16 cellular contexts compared by ENCODE assay signal in the genomic region with DNA sequence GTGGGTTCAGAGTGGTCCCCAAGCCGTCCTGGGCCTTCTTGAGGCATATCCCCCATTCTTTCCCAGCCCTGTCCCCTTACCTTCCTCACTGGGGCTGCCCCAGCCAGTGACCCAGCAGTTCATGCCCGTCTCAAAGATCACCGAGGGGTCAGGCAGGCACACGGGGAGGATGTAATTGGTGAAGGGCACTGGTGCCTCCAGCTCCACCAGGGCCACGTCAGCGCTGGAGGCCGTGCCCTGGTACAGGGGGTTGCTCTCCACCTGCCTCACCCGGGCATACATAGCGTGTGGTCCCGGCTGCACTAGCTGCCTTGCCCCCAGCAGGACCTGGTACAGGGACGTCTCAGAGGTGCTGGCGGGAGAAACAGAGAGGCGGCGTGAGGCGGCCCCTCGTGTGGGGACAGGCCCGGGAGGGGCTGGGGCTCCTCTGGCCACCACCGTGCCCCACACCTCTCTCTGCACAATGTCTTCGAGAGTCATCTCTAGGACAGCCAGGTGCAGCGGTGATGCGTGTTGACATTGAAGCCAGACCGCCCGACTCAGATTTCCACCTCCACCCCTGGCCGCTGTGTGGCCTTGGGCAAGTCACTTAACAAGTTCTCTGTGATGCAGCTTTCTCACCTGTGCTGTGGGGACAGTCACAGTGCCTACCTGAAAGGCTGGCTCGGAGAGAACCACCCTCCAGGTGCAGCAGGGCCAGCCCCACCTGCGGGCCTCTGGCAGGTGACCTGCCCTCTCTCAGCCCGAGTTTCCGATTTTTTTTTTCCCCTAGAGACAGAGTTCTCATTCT. TPM values are rescaled to one million over a fixed set of nuclear protein-coding genes. Genes with fewer than 3 reads are reported as not detected.
DNase-seq lines count a peak whose midpoint lies in the region; ATAC-seq and TF ChIP-seq lines count a peak whose summit lies in the region.
"Had no signal": no experiment of that assay in that cellular context is flagged by ENCODE, and none has a peak within 500 bp of the region (broad histone marks: within the 10 kb centered on the region; RNA-seq: fewer than 3 reads in every experiment).

No MANE protein-coding gene starts in this region.

- no peak overlapping the region for H3K27ac Mint-ChIP-seq in CD4-positive, alpha-beta T cell
- H3K27ac Mint-ChIP-seq: GM23338 had no signal

- peak overlapping the region; percentile 25 for H3K4me3 Mint-ChIP-seq in CD4-positive, alpha-beta T cell

- no peaks in the 10 kb centered on the region for H3K27me3 Mint-ChIP-seq in CD4-positive, alpha-beta T cell

- WGBS in esophagus squamous epithelium, 2 donors: 65 to 69% methylated on average over 5 to 18 of the region's 28 CpGs

- H3K4me1 Mint-ChIP-seq in CD4-positive, alpha-beta T cell (ENCODE audit: low read depth): no peaks in the 10 kb centered on the region

- no peak for TF ChIP-seq CTCF in CD4-positive, alpha-beta T cell (IDR thresholded peaks at IDR 0.05)
- no peak for TF ChIP-seq CTCF in esophagus squamous epithelium (IDR thresholded peaks at IDR 0.05)

- peaks cover 63% of the 10 kb centered on the region for H4K20me1 ChIP-seq in BLaER1

- H3K27me3 ChIP-seq in BLaER1: no peaks in the 10 kb centered on the region
- H3K27me3 ChIP-seq in CD4-positive, alpha-beta T cell (ENCODE audit: control insufficient read depth, insufficient read depth, low read length): no peaks in the 10 kb centered on the region
- H3K27me3 ChIP-seq in esophagus squamous epithelium: peaks cover 0 to 18% (median 0%) of the 10 kb centered on the region in 4 donors

- DNase-seq in CD4-positive, alpha-beta T cell: no peak
- DNase-seq in NCI-H2171 (lab: John Stamatoyannopoulos, UW) (peak; percentile 33), esophagus squamous epithelium (lab: John Stamatoyannopoulos, UW) (no peak), NCI-H524 (lab: John Stamatoyannopoulos, UW) (no peak), inferior parietal cortex (ENCODE audit: extremely low spot score) (no peak)
- DNase-seq: Caco-2, DMS79 treated with DMSO at 0.1 percent for 48 hours, KBM-7, NCI-H1048, NCI-H187 treated with DMSO at 0.1 percent for 48 hours, NCI-H226 had no signal

- H3K9me3 ChIP-seq in BLaER1 (no peaks in the 10 kb centered on the region), esophagus squamous epithelium (no peaks in the 10 kb centered on the region)
- no peaks in the 10 kb centered on the region for H3K9me3 ChIP-seq in CD4-positive, alpha-beta T cell (ENCODE audit: control insufficient read depth, low read length)
- H3K9me3 ChIP-seq: Caco-2, SJSA1 had no signal

- H3K4me3 ChIP-seq in BLaER1 (no peak overlapping the region), esophagus squamous epithelium (peak overlapping the region in 1 of 4 donors; percentile 51)
- H3K4me3 ChIP-seq: SJSA1 had no signal

- no peak for ATAC-seq in CD4-positive, alpha-beta T cell (ENCODE audit: poor library complexity)
- no peak for ATAC-seq in HG03342 (IDR thresholded peaks at IDR 0.05; ENCODE audit: unreplicated experiment)

- H3K36me3 Mint-ChIP-seq in CD4-positive, alpha-beta T cell (ENCODE audit: low read depth): no peaks in the 10 kb centered on the region

- H3K9me3 Mint-ChIP-seq in CD4-positive, alpha-beta T cell: no peaks in the 10 kb centered on the region
- H3K9me3 Mint-ChIP-seq: GM23338 had no signal

- POLR2A ChIA-PET in CD4-positive, alpha-beta T cell (lab: Charles Lee): interaction anchor here (0.6 kb wide), 1 partner anchor 13 kb away, joined by 3 read pairs; no protein-coding TSS in a partner anchor

- no peak overlapping the region for H3K27ac ChIP-seq in BLaER1
- H3K27ac ChIP-seq in CD4-positive, alpha-beta T cell (ENCODE audit: low read depth, low read length): no peak overlapping the region
- peak overlapping the region in 3 of 4 donors; percentile 53 to 95 (median 89) for H3K27ac ChIP-seq in esophagus squamous epithelium
- H3K27ac ChIP-seq: HL-60, SJSA1 had no signal

- CTCF ChIA-PET in CD4-positive, alpha-beta T cell (lab: Charles Lee): no interaction called here

- H3K36me3 ChIP-seq in BLaER1: peaks cover 9% of the 10 kb centered on the region
- H3K36me3 ChIP-seq in esophagus squamous epithelium: peaks cover 0 to 11% (median under 1%) of the 10 kb centered on the region in 3 donors

- TF ChIP-seq POLR2A in esophagus squamous epithelium (IDR thresholded peaks at IDR 0.05): no peak

- H3K4me1 ChIP-seq in BLaER1 (peaks cover 84% of the 10 kb centered on the region), esophagus squamous epithelium (peaks cover 4 to 34% (median 5%) of the 10 kb centered on the region in 3 donors)

- H3K4me2 ChIP-seq in BLaER1: peak overlapping the region; percentile 84

- no peak overlapping the region for H3K9ac ChIP-seq in BLaER1

- intact Hi-C loops in CD4-positive, alpha-beta T cell (cut with DNase I, micrococcal nuclease): no loop called here
- intact Hi-C loops in esophagus squamous epithelium (cut with DNase I): no loop called here

RNA-seq across cellular contexts. Expression of gene PRSS27, which starts 5.8 kb away (rescaled TPM):
- total RNA-seq in CD4-positive, alpha-beta T cell: under 1 TPM; 0.28 to 0.44 TPM
- 100 to 1,000 TPM; 188 to 463 (median 228) TPM for total RNA-seq in esophagus squamous epithelium

RNA-seq across cellular contexts. Expression of gene KCTD5, which starts 31.9 kb away (rescaled TPM):
- total RNA-seq in CD4-positive, alpha-beta T cell: 10 to 100 TPM; 20.6 to 22.6 TPM
- 10 to 100 TPM; 24.8 to 51.9 (median 40.3) TPM for total RNA-seq in esophagus squamous epithelium

RNA-seq across cellular contexts. Expression of gene SRRM2, which starts 38.3 kb away (rescaled TPM):
- total RNA-seq in CD4-positive, alpha-beta T cell: 1,000 to 10,000 TPM; 1,187 to 1,199 TPM
- 100 to 1,000 TPM in 3 of 4 donors, 10 to 100 TPM in 1; 80.7 to 290 (median 233) TPM for total RNA-seq in esophagus squamous epithelium

Comparison
In these comparisons a context has a peak if more than half of its experiments do, and no peak if none do; other contexts are left out.
1. H3K27ac ChIP-seq: peak in esophagus squamous epithelium (3 of 4); none in BLaER1 (single experiment) and CD4-positive, alpha-beta T cell (single experiment).
2. RNA of gene PRSS27, which starts 5.8 kb away (total RNA-seq): 188 to 463 TPM in esophagus squamous epithelium; 0.28 to 0.44 TPM in CD4-positive, alpha-beta T cell; every median in the first group is over 100 times any median in the second.
3. RNA of gene SRRM2, which starts 38.3 kb away (total RNA-seq): 1,187 to 1,199 TPM in CD4-positive, alpha-beta T cell; 80.7 to 290 TPM in esophagus squamous epithelium; every median in the first group is over 4 times any median in the second.